ENCODE assay signal across 9 cellular contexts in genomic region chr1:88061106-88061829, GRCh38.
DNase-seq lines count a peak whose midpoint lies in the region; ATAC-seq, FAIRE-seq and TF ChIP-seq lines count a peak whose summit lies in the region.
"Had no signal": no experiment of that assay in that cellular context is flagged by ENCODE, and none has a peak within 500 bp of the region (broad histone marks: within the 10 kb centered on the region; RNA-seq: fewer than 3 reads in every experiment).

No MANE protein-coding gene starts in this region.

- TF ChIP-seq POLR2A in erythroblast (IDR thresholded peaks at IDR 0.05; ENCODE audit: low read length) = no peak
- no peak for TF ChIP-seq POLR2A in ovary (IDR thresholded peaks at IDR 0.05)

- H3K27ac ChIP-seq in ovary = no peak overlapping the region
- H3K27ac ChIP-seq: SJSA1 had no signal

- FAIRE-seq in RCC 7860 (lab: Jason Lieb, UNC) = peak; percentile 78

- ATAC-seq in GM18858 (IDR thresholded peaks at IDR 0.05; ENCODE audit: unreplicated experiment) (peak; percentile 74), HG03521 (IDR thresholded peaks at IDR 0.05; ENCODE audit: unreplicated experiment) (peak; percentile 66)

- H3K9me3 ChIP-seq in ovary = no peaks in the 10 kb centered on the region
- H3K9me3 ChIP-seq: SJSA1 had no signal

- no peak overlapping the region for H3K4me3 ChIP-seq in ovary
- H3K4me3 ChIP-seq: SJSA1 had no signal

- H3K27me3 ChIP-seq in ovary = no peaks in the 10 kb centered on the region
- H3K27me3 ChIP-seq: SJSA1 had no signal

- peak in 1 of 3 donors; percentile 20 for TF ChIP-seq CTCF in ovary (IDR thresholded peaks at IDR 0.05)

- no peaks in the 10 kb centered on the region for H3K4me1 ChIP-seq in ovary (ENCODE audit: insufficient read depth)

- 28 to 51% (median 48%) methylated on average over 1 of the region's 1 CpG for WGBS in ovary, 3 donors

- intact Hi-C loops in ovary (cut with DNase I) = no loop called here

- peak; percentile 2 for DNase-seq in CMK (ENCODE audit: low read depth)
- DNase-seq in RCC 7860 (ENCODE audit: low spot score) = peak; percentile 53
- peak; percentile 36 to 55 for DNase-seq in erythroblast (lab: John Stamatoyannopoulos, UW)
- DNase-seq in myocyte (ENCODE audit: low read depth) = peak; percentile 48
- no peak for DNase-seq in activated CD4-positive, CD25-positive, alpha-beta regulatory T cell (lab: John Stamatoyannopoulos, UW)
- DNase-seq in ovary = no peak

- TF ChIP-seq EP300 in ovary (IDR thresholded peaks at IDR 0.05) = no peak

- no peaks in the 10 kb centered on the region for H3K36me3 ChIP-seq in ovary
- H3K36me3 ChIP-seq: SJSA1 had no signal

Comparison
In these comparisons a context has a peak if more than half of its experiments do, and no peak if none do; other contexts are left out.
1. DNase-seq: peak in CMK (single experiment), RCC 7860 (single experiment), erythroblast (2 of 2) and myocyte (single experiment); none in activated CD4-positive, CD25-positive, alpha-beta regulatory T cell (0 of 4) and ovary (0 of 5).